9 cellular contexts compared by ENCODE assay signal in genomic region chr4:1684756-1685603, GRCh38. TPM values are rescaled to one million over a fixed set of nuclear protein-coding genes. Genes with fewer than 3 reads are reported as not detected.
DNase-seq lines count a peak whose midpoint lies in the region; ATAC-seq and TF ChIP-seq lines count a peak whose summit lies in the region.
"Had no signal": no experiment of that assay in that cellular context is flagged by ENCODE, and none has a peak within 500 bp of the region (broad histone marks: within the 10 kb centered on the region; RNA-seq: fewer than 3 reads in every experiment).

No MANE protein-coding gene starts in this region.

- H3K9ac ChIP-seq in IMR-90 (ENCODE audit: low read depth, low read length) = no peak overlapping the region

- H3K27me3 ChIP-seq in IMR-90 (ENCODE audit: control insufficient read depth, insufficient read depth, low read length) (no peaks in the 10 kb centered on the region), esophagus muscularis mucosa (no peaks in the 10 kb centered on the region), MG63 (no peaks in the 10 kb centered on the region)

- POLR2A ChIA-PET in IMR-90 (lab: Charles Lee; ENCODE audit: unreplicated experiment) = no interaction called here

- TF ChIP-seq EP300 in esophagus muscularis mucosa (IDR thresholded peaks at IDR 0.05) = no peak

- ATAC-seq in GM18519 (IDR thresholded peaks at IDR 0.05; ENCODE audit: low FRiP score, unreplicated experiment) (peak; percentile 10), IMR-90 (ENCODE audit: low read depth) (no peak), HG02852 (IDR thresholded peaks at IDR 0.05; ENCODE audit: unreplicated experiment) (no peak)

- intact Hi-C loops in IMR-90 (cut with micrococcal nuclease) = no loop called here
- intact Hi-C loops in esophagus muscularis mucosa (cut with DNase I) = loop anchor here (10.0 kb wide), 1 partner anchor 100 kb away; no protein-coding TSS in a partner anchor
- intact Hi-C loops in posterior vena cava (cut with DNase I) = no loop called here

- peaks cover 0 to 7% of the 10 kb centered on the region in 2 experiments; a peak in 2 of 4 replicates for H3K79me1 ChIP-seq in IMR-90 (ENCODE audit: low read depth in 1 of 2, low read length in 2 of 2)

- no peak overlapping the region; the same call in 2 of the 3 replicates for H2BK15ac ChIP-seq in IMR-90 (ENCODE audit: low read depth, low read length)

- peak overlapping the region; percentile 95 for H2AFZ ChIP-seq in IMR-90 (replicated peaks; ENCODE audit: low read length, poor library complexity)

- no peak overlapping the region for H2BK120ac ChIP-seq in IMR-90 (ENCODE audit: low read depth, low read length)

- CTCF ChIA-PET in IMR-90 (lab: Yijun Ruan, JAX) = no interaction called here

- TF ChIP-seq RAD21 in IMR-90 (IDR thresholded peaks at IDR 0.05; ENCODE audit: low read length) = no peak

- DNase-seq in IMR-90 = no peak
- no peak for DNase-seq in esophagus muscularis mucosa (ENCODE audit: extremely low spot score)
- peak; percentile 75 for DNase-seq in posterior vena cava (ENCODE audit: low spot score)
- no peak for DNase-seq in NCI-H526 (lab: John Stamatoyannopoulos, UW)
- DNase-seq in DMS79 (lab: John Stamatoyannopoulos, UW) = no peak
- DNase-seq in MG63 = no peak

- H4K20me1 ChIP-seq in IMR-90 (ENCODE audit: insufficient read depth, low read length) = peaks cover 5% of the 10 kb centered on the region

- H3K4ac ChIP-seq in IMR-90 (ENCODE audit: low read depth, low read length) = peak overlapping the region; percentile 80

- H3K4me2 ChIP-seq in IMR-90 (ENCODE audit: low read depth, low read length) = peak overlapping the region; percentile 68

- peak overlapping the region; percentile 83 for H3K4me3 ChIP-seq in IMR-90 (ENCODE audit: insufficient read depth, low read depth, low read length)
- peak overlapping the region; percentile 65 to 91 (median 76) for H3K4me3 ChIP-seq in esophagus muscularis mucosa
- H3K4me3 ChIP-seq in MG63 = no peak overlapping the region

- peaks cover 4% of the 10 kb centered on the region; the same call in 1 of the 2 replicates for H3K9me1 ChIP-seq in IMR-90 (ENCODE audit: insufficient read depth, low read length)

- H3K27ac ChIP-seq in IMR-90 (ENCODE audit: insufficient read depth, low read length) = no peak overlapping the region; the same call in 1 of the 2 replicates
- H3K27ac ChIP-seq in esophagus muscularis mucosa (replicated peaks in 1 of 4) = peak overlapping the region; percentile 74 to 94 (median 80)
- H3K27ac ChIP-seq: SK-N-MC had no signal

- H3K56ac ChIP-seq in IMR-90 (ENCODE audit: extremely low read depth, insufficient read depth, low read length) = no peak overlapping the region; the same call in 1 of the 2 replicates

- peak overlapping the region; percentile 87 to 95 for H4K8ac ChIP-seq in IMR-90 (ENCODE audit: low read depth in 2 of 2, low read length in 2 of 2)

- H3K36me3 ChIP-seq in IMR-90 (ENCODE audit: control insufficient read depth, insufficient read depth, low read length) (no peaks in the 10 kb centered on the region), esophagus muscularis mucosa (peaks cover 0 to under 1% (median 0%) of the 10 kb centered on the region in 4 donors), MG63 (no peaks in the 10 kb centered on the region)

- H3K9me3 ChIP-seq in IMR-90 (ENCODE audit: control insufficient read depth, insufficient read depth, low read length) (no peaks in the 10 kb centered on the region), esophagus muscularis mucosa (no peaks in the 10 kb centered on the region), MG63 (no peaks in the 10 kb centered on the region)

- H4K91ac ChIP-seq in IMR-90 (ENCODE audit: insufficient read depth, low read depth, low read length) = peak overlapping the region; percentile 17

- no peak overlapping the region for H3K18ac ChIP-seq in IMR-90 (ENCODE audit: low read depth, low read length)

- no peak overlapping the region for H2AK5ac ChIP-seq in IMR-90 (ENCODE audit: low read depth, low read length)

- TF ChIP-seq POLR2A in IMR-90 (IDR thresholded peaks at IDR 0.05; ENCODE audit: low read depth, low read length) (no peak), esophagus muscularis mucosa (IDR thresholded peaks at IDR 0.05; ENCODE audit: low read depth) (no peak)

- H3K14ac ChIP-seq in IMR-90 (replicated peaks; ENCODE audit: low read depth, low read length) = no peak overlapping the region; the same call in 1 of the 2 replicates

- WGBS in IMR-90 (ENCODE audit: extremely low coverage in 2 of 2, insufficient read length in 1 of 2), 2 experiments = 63% methylated on average over 19 of the region's 40 CpGs; no CpG with 5 or more reads in 1 of the 2 experiments
- WGBS in esophagus muscularis mucosa = 80% methylated on average over 5 of the region's 40 CpGs

- no peak overlapping the region for H2BK20ac ChIP-seq in IMR-90 (ENCODE audit: low read depth, low read length)

- H4K5ac ChIP-seq in IMR-90 (ENCODE audit: low read depth, low read length) = peak overlapping the region; percentile 88

- H3K4me1 ChIP-seq in IMR-90 (ENCODE audit: control insufficient read depth, insufficient read depth, low read length) = peaks cover 6% of the 10 kb centered on the region; the same call in 1 of the 2 replicates
- peaks cover 2 to 24% (median 22%) of the 10 kb centered on the region in 4 donors for H3K4me1 ChIP-seq in esophagus muscularis mucosa

- no peak overlapping the region for H3K23ac ChIP-seq in IMR-90 (ENCODE audit: low read depth, low read length)

- dilution Hi-C loops in IMR-90 (cut with HindIII; ENCODE audit: low sequenced_read_pairs, unreplicated experiment) = no loop called here

- H2AK9ac ChIP-seq in IMR-90 (replicated peaks; ENCODE audit: low read depth, low read length, poor library complexity) = peak overlapping the region; percentile 96

- peak overlapping the region; percentile 11 for H2BK5ac ChIP-seq in IMR-90 (ENCODE audit: low read depth, low read length, poor library complexity, severe bottlenecking)

- TF ChIP-seq CTCF in IMR-90 (conservative IDR thresholded peaks at IDR 0.05; ENCODE audit: low read depth, low read length) (no peak), esophagus muscularis mucosa (IDR thresholded peaks at IDR 0.05) (no peak)

- in situ Hi-C loops in IMR-90 (cut with MboI; ENCODE audit: low sequenced_read_pairs) = no loop called here

- no TSS peak for BruUV-seq in IMR-90 (replicated peaks; lab: Mats Ljungman, UMichigan)

TF ChIP-seq in IMR-90, 13 proteins besides CTCF, POLR2A, EP300 and RAD21 (continues in another document):
- TF ChIP-seq RCOR1 (IDR thresholded peaks at IDR 0.05; ENCODE audit: insufficient replicate concordance, low read length) (no peak), SMC3 (IDR thresholded peaks at IDR 0.05; ENCODE audit: low read depth, low read length) (no peak), FOS (IDR thresholded peaks at IDR 0.05; ENCODE audit: low read depth, low read length) (no peak), USF2 (IDR thresholded peaks at IDR 0.05; ENCODE audit: low read depth, low read length) (no peak), CHD1 (IDR thresholded peaks at IDR 0.05; ENCODE audit: low read depth, low read length) (no peak), BHLHE40 (IDR thresholded peaks at IDR 0.05; ENCODE audit: low read depth, low read length) (no peak)

RNA-seq across cellular contexts. Expression of gene FAM53A, which starts 0.9 kb away (rescaled TPM):
- 1.9 and 2.0 TPM in 2 replicates for total RNA-seq in IMR-90 (2012; rRNA removed)
- 3.1 and 4.4 TPM in 2 replicates for polyA plus RNA-seq in IMR-90 (2012; rRNA removed)
- polyA plus RNA-seq in IMR-90 (2012; cell fraction: cytosol; rRNA removed) = 3.7 and 4.1 TPM in 2 replicates
- 5.3 and 12.2 TPM in 2 replicates for polyA plus RNA-seq in IMR-90 (2012; cell fraction: nucleus; rRNA removed; ENCODE audit: low replicate concordance)
- 10 to 100 TPM in 1 of 4 donors, 1 to 10 TPM in 3; 5.2 to 13.3 (median 8.9) TPM for total RNA-seq in esophagus muscularis mucosa
- 1 to 10 TPM; 1.5 to 1.7 TPM for total RNA-seq in posterior vena cava
- 2.6 and 4.0 TPM in 2 replicates for total RNA-seq in MG63 (2014; rRNA removed; shearing (Covaris generic); ENCODE audit: low replicate concordance)

RNA-seq across cellular contexts. Expression of gene SLBP, which starts 27.1 kb away (rescaled TPM):
- total RNA-seq in IMR-90 (2012; rRNA removed) (66.1 and 85.5 TPM in 2 replicates), esophagus muscularis mucosa (10 to 100 TPM; 41.5 to 56.1 (median 45.5) TPM), posterior vena cava (10 to 100 TPM; 25.6 to 27.9 TPM)
- 61.8 and 64.9 TPM in 2 replicates for polyA plus RNA-seq in IMR-90 (2012; rRNA removed)
- polyA plus RNA-seq in IMR-90 (2012; cell fraction: cytosol; rRNA removed) = 23.0 and 34.5 TPM in 2 replicates
- 12.5 and 31.3 TPM in 2 replicates for polyA plus RNA-seq in IMR-90 (2012; cell fraction: nucleus; rRNA removed; ENCODE audit: low replicate concordance)
- total RNA-seq in MG63 (2014; rRNA removed; shearing (Covaris generic); ENCODE audit: low replicate concordance) = 72.1 and 99.1 TPM in 2 replicates

RNA-seq across cellular contexts. Expression of gene TMEM129, which starts 36.1 kb away (rescaled TPM):
- total RNA-seq in IMR-90 (2012; rRNA removed) = 6.6 and 6.7 TPM in 2 replicates
- polyA plus RNA-seq in IMR-90 (2012; rRNA removed) = 26.6 and 30.6 TPM in 2 replicates
- polyA plus RNA-seq in IMR-90 (2012; cell fraction: cytosol; rRNA removed) = 15.7 and 43.3 TPM in 2 replicates
- polyA plus RNA-seq in IMR-90 (2012; cell fraction: nucleus; rRNA removed; ENCODE audit: low replicate concordance) = 27.0 and 66.0 TPM in 2 replicates
- 100 to 1,000 TPM in 1 of 4 donors, 10 to 100 TPM in 3; 59.3 to 101 (median 72.6) TPM for total RNA-seq in esophagus muscularis mucosa
- 10 to 100 TPM; 25.1 to 28.1 TPM for total RNA-seq in posterior vena cava
- total RNA-seq in MG63 (2014; rRNA removed; shearing (Covaris generic); ENCODE audit: low replicate concordance) = 11.2 and 15.7 TPM in 2 replicates

RNA-seq across cellular contexts. Expression of gene TACC3, which starts 36.3 kb away (rescaled TPM):
- total RNA-seq in IMR-90 (2012; rRNA removed) (15.0 and 15.1 TPM in 2 replicates), esophagus muscularis mucosa (1 to 10 TPM; 2.5 to 8.8 (median 5.8) TPM), posterior vena cava (1 to 10 TPM; 5.2 to 9.3 TPM)
- polyA plus RNA-seq in IMR-90 (2012; rRNA removed) = 49.7 and 49.8 TPM in 2 replicates
- 26.4 and 36.9 TPM in 2 replicates for polyA plus RNA-seq in IMR-90 (2012; cell fraction: cytosol; rRNA removed)
- polyA plus RNA-seq in IMR-90 (2012; cell fraction: nucleus; rRNA removed; ENCODE audit: low replicate concordance) = 70.1 and 136 TPM in 2 replicates
- total RNA-seq in MG63 (2014; rRNA removed; shearing (Covaris generic); ENCODE audit: low replicate concordance) = 67.1 and 72.9 TPM in 2 replicates
